In the genomic region with DNA sequence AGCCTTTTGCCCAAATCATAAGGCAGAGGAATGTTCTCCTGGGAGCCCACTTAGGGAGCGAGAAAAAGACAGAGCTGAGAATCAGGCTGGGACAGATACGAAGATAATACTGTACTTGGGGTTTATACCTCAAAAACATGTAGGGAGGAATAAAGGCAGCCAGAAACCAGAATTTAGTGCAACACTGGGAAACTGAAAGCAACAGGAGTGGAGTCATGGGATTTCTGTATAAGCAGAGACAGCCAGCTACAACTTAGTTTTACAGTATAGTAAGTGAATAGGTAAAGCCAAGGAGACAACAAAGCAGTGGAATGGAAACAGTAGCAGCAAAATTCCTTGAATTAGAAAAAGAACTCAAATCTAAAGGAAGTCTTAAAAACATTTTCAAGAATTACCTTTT, we compare ENCODE assay signal across 33 cellular contexts.
DNase-seq lines count a peak whose midpoint lies in the region; ATAC-seq and TF ChIP-seq lines count a peak whose summit lies in the region.
"Had no signal": no experiment of that assay in that cellular context is flagged by ENCODE, and none has a peak within 500 bp of the region (broad histone marks: within the 10 kb centered on the region; RNA-seq: fewer than 3 reads in every experiment).

No MANE protein-coding gene starts in this region.

- H4K20me1 ChIP-seq in mammary epithelial cell (ENCODE audit: insufficient read depth, low read length), result no peaks in the 10 kb centered on the region
- no peaks in the 10 kb centered on the region for H4K20me1 ChIP-seq in SK-N-SH (ENCODE audit: insufficient read depth)

- H2AK5ac ChIP-seq in mesenchymal stem cell (ENCODE audit: low read length, severe bottlenecking), result no peak overlapping the region

- H3K4me2 ChIP-seq in mammary epithelial cell (ENCODE audit: insufficient read depth, low read depth, low read length) (peak overlapping the region; percentile 39), mesenchymal stem cell (ENCODE audit: low read length, poor library complexity, severe bottlenecking) (no peak overlapping the region), SK-N-SH (no peak overlapping the region)

- H3K4ac ChIP-seq in mesenchymal stem cell (ENCODE audit: low read depth in 1 of 2, low read length in 2 of 2), result peak overlapping the region in 1 of 2 experiments; percentile 51

- intact Hi-C loops in MCF 10A (cut with micrococcal nuclease) (no loop called here), breast epithelium (cut with DNase I; ENCODE audit: low total_unique reads) (no loop called here), mammary epithelial cell (cut with micrococcal nuclease) (loop anchor here (1.0 kb wide), 1 partner anchor 8 kb away; no protein-coding TSS in a partner anchor)

- no peaks in the 10 kb centered on the region for H3K79me1 ChIP-seq in mesenchymal stem cell (replicated peaks; ENCODE audit: low read length, poor library complexity, severe bottlenecking)

- no peaks in the 10 kb centered on the region for H3K27me3 Mint-ChIP-seq in MCF 10A (ENCODE audit: insufficient read depth, unreplicated experiment)
- H3K27me3 Mint-ChIP-seq: activated CD4-positive, alpha-beta T cell treated with anti-CD3 and anti-CD28 coated beads, Interleukin-2, amount 10 ng/mL, durations not matched to agents 24 days and 14 days; activated naive CD8-positive, alpha-beta T cell; T-cell had no signal

- no peak for TF ChIP-seq CTCF in MCF 10A (IDR thresholded peaks at IDR 0.05; ENCODE audit: unreplicated experiment)
- no peak for TF ChIP-seq CTCF in breast epithelium (IDR thresholded peaks at IDR 0.05)
- TF ChIP-seq CTCF in mammary epithelial cell (conservative IDR thresholded peaks at IDR 0.05 in 1 of 2, IDR thresholded peaks at IDR 0.05 in 1 of 2; ENCODE audit: extremely low read depth in 1 of 2, insufficient read depth in 1 of 2, low read depth in 1 of 2, low read length in 2 of 2), result no peak
- no peak for TF ChIP-seq CTCF in SK-N-SH (IDR thresholded peaks at IDR 0.05)

- no peak overlapping the region for H2BK5ac ChIP-seq in mesenchymal stem cell (ENCODE audit: low read depth, low read length, poor library complexity, severe bottlenecking)

- 100% methylated on average over 2 of the region's 2 CpGs for WGBS in mammary epithelial cell (ENCODE audit: low coverage, missing lambda C conversion rate)
- 85% methylated on average over 2 of the region's 2 CpGs for WGBS in mesenchymal stem cell
- WGBS in SK-N-SH (ENCODE audit: low lambda C conversion rate), result 89% methylated on average over 2 of the region's 2 CpGs

- no peak overlapping the region for H4K91ac ChIP-seq in mesenchymal stem cell (ENCODE audit: low read length)

- BruUV-seq in MCF 10A (replicated peaks; lab: Mats Ljungman, UMichigan) (no TSS peak), mammary epithelial cell (replicated peaks; lab: Mats Ljungman, UMichigan) (no TSS peak)

- peak overlapping the region in 1 of 2 experiments; percentile 24 for H3K18ac ChIP-seq in mesenchymal stem cell (ENCODE audit: low read depth in 1 of 2, low read length in 2 of 2)

- ATAC-seq in HG02610 (IDR thresholded peaks at IDR 0.05; ENCODE audit: unreplicated experiment), result no peak
- ATAC-seq: gastrocnemius medialis, HepG2, T-cell had no signal

- H3K27me3 ChIP-seq in breast epithelium, result no peaks in the 10 kb centered on the region
- H3K27me3 ChIP-seq in mammary epithelial cell (ENCODE audit: insufficient read depth, low read length), result no peaks in the 10 kb centered on the region
- no peaks in the 10 kb centered on the region for H3K27me3 ChIP-seq in mesenchymal stem cell (ENCODE audit: control insufficient read depth in 1 of 2, insufficient read depth in 1 of 2, low read length in 2 of 2)
- no peaks in the 10 kb centered on the region for H3K27me3 ChIP-seq in SK-N-SH (ENCODE audit: insufficient read depth)
- H3K27me3 ChIP-seq: gastrocnemius medialis, right atrium auricular region, SJCRH30, testis had no signal

- in situ Hi-C loops in mammary epithelial cell (cut with MboI; ENCODE audit: low sequenced_read_pairs in 2 of 2), result no loop called here

- H2BK15ac ChIP-seq in mesenchymal stem cell (ENCODE audit: low read depth, poor library complexity, severe bottlenecking), result no peak overlapping the region

- peak overlapping the region; percentile 42 to 66 for H2BK12ac ChIP-seq in mesenchymal stem cell (ENCODE audit: low read length in 2 of 2)

- no peaks in the 10 kb centered on the region for H3K36me3 Mint-ChIP-seq in MCF 10A (ENCODE audit: insufficient read depth, unreplicated experiment)
- H3K36me3 Mint-ChIP-seq: activated naive CD8-positive, alpha-beta T cell; T-cell had no signal

- H3K23ac ChIP-seq in mesenchymal stem cell (ENCODE audit: low read length in 2 of 2), result no peak overlapping the region

- H3K4me1 Mint-ChIP-seq in MCF 10A (ENCODE audit: insufficient read depth, unreplicated experiment), result peaks cover 32% of the 10 kb centered on the region
- H3K4me1 Mint-ChIP-seq: activated CD4-positive, alpha-beta T cell treated with anti-CD3 and anti-CD28 coated beads, Interleukin-2, amount 10 ng/mL, durations not matched to agents 24 days and 14 days; T-cell had no signal

- no peak overlapping the region for H3K14ac ChIP-seq in mesenchymal stem cell (ENCODE audit: low read length in 2 of 2)

- H2AFZ ChIP-seq in mammary epithelial cell (ENCODE audit: low read depth, low read length), result peak overlapping the region; percentile 66
- H2AFZ ChIP-seq in mesenchymal stem cell (ENCODE audit: low read depth, low read length), result no peak overlapping the region
- H2AFZ ChIP-seq in SK-N-SH (ENCODE audit: low read depth), result no peak overlapping the region

- H3K9me3 Mint-ChIP-seq in MCF 10A (ENCODE audit: unreplicated experiment), result no peaks in the 10 kb centered on the region
- H3K9me3 Mint-ChIP-seq: activated CD4-positive, alpha-beta T cell treated with anti-CD3 and anti-CD28 coated beads, Interleukin-2, amount 10 ng/mL, durations not matched to agents 24 days and 14 days had no signal

- no peak overlapping the region for H3K9ac ChIP-seq in mammary epithelial cell (ENCODE audit: insufficient read depth, low read length)
- H3K9ac ChIP-seq in mesenchymal stem cell (ENCODE audit: low read length), result peak overlapping the region; percentile 31
- no peak overlapping the region for H3K9ac ChIP-seq in SK-N-SH

- no peak overlapping the region for H4K8ac ChIP-seq in mesenchymal stem cell (ENCODE audit: low read length)

- DNase-seq in MCF 10A (ENCODE audit: unreplicated experiment) (no peak), breast epithelium (ENCODE audit: low spot score in 2 of 2) (no peak), mammary epithelial cell (no peak), mesenchymal stem cell (peak; percentile 45), SK-N-SH (no peak), HCEC 1CT (no peak)
- DNase-seq in activated CD8-positive, alpha-beta memory T cell treated with anti-CD3 and anti-CD28 coated beads, Interleukin-2, amount 50 U/mL, for 48 hours, result no peak
- DNase-seq: activated CD4-positive, alpha-beta T cell treated with anti-CD3 and anti-CD28 coated beads, Interleukin-2, amount 10 ng/mL, durations not matched to agents 24 days and 14 days; activated CD8-positive, alpha-beta memory T cell treated with anti-CD3 and anti-CD28 coated beads for 24 hours; aorta; caudate nucleus; cortex of kidney; effector memory CD4-positive, alpha-beta T cell; gastrocnemius medialis; Kasumi-1; MV-4-11; NCI-H1436; NCI-H345; NCI-H748 treated with DMSO at 0.1 percent for 48 hours; posterior cingulate gyrus; SJCRH30; stimulated activated CD4-positive, alpha-beta T cell treated with anti-CD3 and anti-CD28 coated beads, Interleukin-1b, Interleukin-23, amount 100 ng/mL, for 48 hours; stimulated activated naive CD4-positive, alpha-beta T cell treated with Interleukin-2 at 50 U/mL for 16 hours; T-cell; testis had no signal

- H3K9me3 ChIP-seq in breast epithelium (no peaks in the 10 kb centered on the region), mammary epithelial cell (replicated peaks; ENCODE audit: insufficient read depth, low read length) (no peaks in the 10 kb centered on the region), mesenchymal stem cell (ENCODE audit: control insufficient read depth, low read length) (no peaks in the 10 kb centered on the region), SK-N-SH (no peaks in the 10 kb centered on the region)
- H3K9me3 ChIP-seq: gastrocnemius medialis, right atrium auricular region, SJCRH30, testis had no signal

- POLR2A ChIA-PET in MCF 10A (lab: Yijun Ruan, JAX), result interaction anchor here (0.6 to 3.3 kb wide), 6 partner anchors 20 to 534 kb away, joined by 3 to 19 read pairs (median 4); partner anchors contain the start of gene FAT4
- POLR2A ChIA-PET in SK-N-SH (lab: Yijun Ruan, JAX), result no interaction called here

- peak overlapping the region; percentile 93 for H3K27ac Mint-ChIP-seq in MCF 10A (ENCODE audit: low read depth, unreplicated experiment)
- H3K27ac Mint-ChIP-seq: activated CD4-positive, alpha-beta T cell treated with anti-CD3 and anti-CD28 coated beads, Interleukin-2, amount 10 ng/mL, durations not matched to agents 24 days and 14 days; activated naive CD8-positive, alpha-beta T cell; T-cell had no signal

- H3K79me2 ChIP-seq in mammary epithelial cell (ENCODE audit: insufficient read depth, low read length) (no peaks in the 10 kb centered on the region), SK-N-SH (ENCODE audit: insufficient read depth) (no peaks in the 10 kb centered on the region)

- no peaks in the 10 kb centered on the region for H3K9me2 ChIP-seq in SK-N-SH

- dilution Hi-C loops in mammary epithelial cell (cut with HindIII; ENCODE audit: low sequenced_read_pairs), result no loop called here

- H3K36me3 ChIP-seq in breast epithelium (no peaks in the 10 kb centered on the region), mammary epithelial cell (ENCODE audit: insufficient read depth, low read length) (no peaks in the 10 kb centered on the region), mesenchymal stem cell (ENCODE audit: control insufficient read depth in 1 of 2, insufficient read depth in 2 of 2, low read depth in 1 of 2, low read length in 2 of 2) (no peaks in the 10 kb centered on the region), SK-N-SH (replicated peaks in 1 of 2; ENCODE audit: control insufficient read depth in 1 of 2, insufficient read depth in 2 of 2, low read length in 1 of 2) (no peaks in the 10 kb centered on the region)
- H3K36me3 ChIP-seq: gastrocnemius medialis, right atrium auricular region, SJCRH30 had no signal

- no peak overlapping the region for H3K4me3 Mint-ChIP-seq in MCF 10A (ENCODE audit: unreplicated experiment)
- H3K4me3 Mint-ChIP-seq: activated CD4-positive, alpha-beta T cell treated with anti-CD3 and anti-CD28 coated beads, Interleukin-2, amount 10 ng/mL, durations not matched to agents 24 days and 14 days; activated naive CD8-positive, alpha-beta T cell; neural crest cell; T-cell; WTC11 had no signal

- TF ChIP-seq RAD21 in SK-N-SH (IDR thresholded peaks at IDR 0.05; ENCODE audit: low read length), result no peak

- no peaks in the 10 kb centered on the region for H3K4me1 ChIP-seq in breast epithelium
- peaks cover 29% of the 10 kb centered on the region for H3K4me1 ChIP-seq in mammary epithelial cell (ENCODE audit: insufficient read depth, low read length)
- peaks cover 5% of the 10 kb centered on the region for H3K4me1 ChIP-seq in mesenchymal stem cell (ENCODE audit: control insufficient read depth, insufficient read depth, low read depth, low read length)
- 0 out of 4 replicates have a peak, but pooled peaks cover 0 to 4% of the 10 kb centered on the region in 2 experiments for H3K4me1 ChIP-seq in SK-N-SH (ENCODE audit: control insufficient read depth in 1 of 2, insufficient read depth in 2 of 2, low read depth in 1 of 2, low read length in 1 of 2)
- H3K4me1 ChIP-seq: gastrocnemius medialis, right atrium auricular region, SJCRH30, testis had no signal

- H3F3A ChIP-seq in SK-N-SH (replicated peaks; ENCODE audit: insufficient read depth), result peaks cover 3% of the 10 kb centered on the region

- TF ChIP-seq EP300 in SK-N-SH (IDR thresholded peaks at IDR 0.05; ENCODE audit: borderline replicate concordance in 1 of 2, low read depth in 1 of 2, low read length in 1 of 2), result no peak

- no peak overlapping the region for H2BK120ac ChIP-seq in mesenchymal stem cell (ENCODE audit: low read depth, low read length)

- H3K4me3 ChIP-seq in breast epithelium, result no peak overlapping the region
- no peak overlapping the region for H3K4me3 ChIP-seq in mammary epithelial cell (replicated peaks in 1 of 3; ENCODE audit: insufficient read depth in 1 of 3, low read depth in 2 of 3, low read length in 3 of 3)
- no peak overlapping the region for H3K4me3 ChIP-seq in mesenchymal stem cell (ENCODE audit: insufficient read depth in 1 of 2, low read depth in 1 of 2, low read length in 2 of 2)
- H3K4me3 ChIP-seq in SK-N-SH (ENCODE audit: low read depth in 2 of 2, low read length in 1 of 2), result no peak overlapping the region
- H3K4me3 ChIP-seq: gastrocnemius medialis, lung, right atrium auricular region, SJCRH30, testis had no signal

- CTCF ChIA-PET in MCF 10A (lab: Yijun Ruan, JAX) (interaction anchor here (0.6 to 3.9 kb wide), 2 partner anchors 201 to 413 kb away, joined by 4 to 24 read pairs; partner anchors contain the start of gene FAT4), mammary epithelial cell (lab: Charles Lee; ENCODE audit: low non-redundant PET) (no interaction called here), SK-N-SH (lab: Yijun Ruan, JAX) (no interaction called here)

- TF ChIP-seq POLR2A in breast epithelium (IDR thresholded peaks at IDR 0.05), result no peak

- H3K27ac ChIP-seq in breast epithelium (no peak overlapping the region), mammary epithelial cell (ENCODE audit: insufficient read depth, low read depth, low read length) (peak overlapping the region; percentile 63), mesenchymal stem cell (ENCODE audit: low read length, poor library complexity, severe bottlenecking) (peak overlapping the region; percentile 82), SK-N-SH (ENCODE audit: low read depth in 2 of 2, low read length in 1 of 2) (no peak overlapping the region)
- H3K27ac ChIP-seq: 22Rv1, gastrocnemius medialis, right atrium auricular region, SJCRH30, testis had no signal

Comparison
In these comparisons a context has a peak if more than half of its experiments do, and no peak if none do; other contexts are left out.
1. H3K27ac ChIP-seq: peak in mammary epithelial cell (single experiment) and mesenchymal stem cell (single experiment); none in breast epithelium (0 of 2) and SK-N-SH (0 of 2).